Comparison of ENCODE assay signal across 8 cellular contexts in genomic region chr13:100674848-100675659, GRCh38. TPM values are rescaled to one million over a fixed set of nuclear protein-coding genes. Genes with fewer than 3 reads are reported as not detected.
DNase-seq lines count a peak whose midpoint lies in the region; ATAC-seq, FAIRE-seq and TF ChIP-seq lines count a peak whose summit lies in the region.

No MANE protein-coding gene starts in this region.

- no peaks in the 10 kb centered on the region for H3K27me3 ChIP-seq in endodermal cell (ENCODE audit: control insufficient read depth, insufficient read depth, low read length, poor library complexity, severe bottlenecking)

- H3K4me3 ChIP-seq in endodermal cell (ENCODE audit: low read length) (peak overlapping the region; percentile 86), mesodermal cell (ENCODE audit: extremely low read depth, insufficient read depth, low read length, poor library complexity, severe bottlenecking) (peak overlapping the region; percentile 58)

- H3K4me1 ChIP-seq in endodermal cell (ENCODE audit: control insufficient read depth, insufficient read depth, low read length) (peaks cover 9% of the 10 kb centered on the region), mesodermal cell (ENCODE audit: control insufficient read depth, insufficient read depth, low read length, poor library complexity, severe bottlenecking) (peaks cover 4% of the 10 kb centered on the region)

- H3K27ac Mint-ChIP-seq in endodermal cell, result no peak overlapping the region

- TF ChIP-seq CTCF in D721Med (IDR thresholded peaks at IDR 0.05; ENCODE audit: insufficient read depth, missing control alignments) (peak; percentile 25), endodermal cell (conservative IDR thresholded peaks at IDR 0.05) (peak; percentile 52)

- DNase-seq in D721Med (ENCODE audit: insufficient read length, low spot score), result peak; percentile 95
- peak; percentile 66 to 99 (median 98) for DNase-seq in HUDEP-2 (lab: John Stamatoyannopoulos, UW; ENCODE audit: unreplicated experiment in 76 of 76)
- peak; percentile 95 for DNase-seq in NOMO-1 treated with DMSO at 0.1 percent for 48 hours (lab: John Stamatoyannopoulos, UW; ENCODE audit: unreplicated experiment)
- DNase-seq in activated CD8-positive, alpha-beta memory T cell treated with anti-CD3 and anti-CD28 coated beads, Interleukin-2, amount 50 U/mL, for 24 hours (ENCODE audit: extremely low read depth), result peak; percentile 100
- DNase-seq in endodermal cell, result peak; percentile 100
- DNase-seq in stimulated activated CD8-positive, alpha-beta memory T cell treated with anti-CD3 and anti-CD28 coated beads, Interleukin-15, amount 100 ng/mL, for 24 hours (ENCODE audit: low read depth), result peak; percentile 98

- peak overlapping the region; percentile 73 for H3K4me3 Mint-ChIP-seq in endodermal cell

- peak overlapping the region; percentile 41 for H3K9ac ChIP-seq in endodermal cell (ENCODE audit: extremely low read depth, low read length, poor library complexity, severe bottlenecking)

- no peaks in the 10 kb centered on the region for H3K9me3 ChIP-seq in endodermal cell (ENCODE audit: control insufficient read depth, low read length)
- no peaks in the 10 kb centered on the region for H3K9me3 ChIP-seq in mesodermal cell (ENCODE audit: control insufficient read depth, low read length)

- H3K27ac ChIP-seq in endodermal cell (ENCODE audit: low read depth, low read length) (peak overlapping the region; percentile 88), mesodermal cell (ENCODE audit: low read depth, low read length, severe bottlenecking) (peak overlapping the region; percentile 71)

- H3K36me3 ChIP-seq in endodermal cell (ENCODE audit: control insufficient read depth, insufficient read depth, low read length) (peaks cover 3% of the 10 kb centered on the region), mesodermal cell (ENCODE audit: control insufficient read depth, insufficient read depth, low read length) (peaks cover 7% of the 10 kb centered on the region)

- 0 to 1% methylated on average over 26 to 72 of the region's 72 CpGs for WGBS in endodermal cell (ENCODE audit: insufficient coverage in 1 of 2, insufficient read length in 1 of 2), 2 experiments
- WGBS in mesodermal cell (ENCODE audit: insufficient coverage in 2 of 2), 2 experiments, result 0 to 1% methylated on average over 25 to 35 of the region's 72 CpGs

- H3K4me1 Mint-ChIP-seq in endodermal cell, result peaks cover 17% of the 10 kb centered on the region

- H3K27me3 Mint-ChIP-seq in endodermal cell (ENCODE audit: insufficient read depth), result peaks cover 31% of the 10 kb centered on the region

- no peaks in the 10 kb centered on the region for H3K9me3 Mint-ChIP-seq in endodermal cell

- peak; percentile 94 for ATAC-seq in GM21390 (IDR thresholded peaks at IDR 0.05; ENCODE audit: unreplicated experiment)

- FAIRE-seq in D721Med (lab: Jason Lieb, UNC), result no peak

- H3K36me3 Mint-ChIP-seq in endodermal cell (ENCODE audit: low read depth), result no peaks in the 10 kb centered on the region

RNA-seq across cellular contexts. Expression of gene TMTC4, which starts 0.5 kb away (rescaled TPM):
- 10 to 100 TPM; 29.8 to 40.0 TPM for total RNA-seq in endodermal cell
- polyA plus RNA-seq in endodermal cell (2013, experiment 1 of 2), result 59.3 TPM
- polyA plus RNA-seq in endodermal cell (2013, experiment 2 of 2), result 55.8 TPM
- polyA plus RNA-seq in mesodermal cell (2013, experiment 1 of 2), result 34.6 TPM
- 29.5 TPM for polyA plus RNA-seq in mesodermal cell (2013, experiment 2 of 2)

Comparison
In these comparisons a context has a peak if more than half of its experiments do, and no peak if none do; other contexts are left out.
1. Peak in every context shown above with its lines: DNase-seq, ATAC-seq, H3K4me3 ChIP-seq and H3K27ac ChIP-seq.